In genomic region chr22:22867996-22868715, GRCh38 we compare ENCODE assay signal across 19 cellular contexts. TPM values are rescaled to one million over a fixed set of nuclear protein-coding genes. Genes with fewer than 3 reads are reported as not detected.
A peak's percentile ranks its signal among the peaks of the same experiment; 100 is the strongest.
DNase-seq lines count a peak whose midpoint lies in the region; ATAC-seq, FAIRE-seq and TF ChIP-seq lines count a peak whose summit lies in the region.
"Had no signal": no experiment of that assay in that cellular context is flagged by ENCODE, and none has a peak within 500 bp of the region (broad histone marks: within the 10 kb centered on the region; RNA-seq: fewer than 3 reads in every experiment).

No MANE protein-coding gene starts in this region.

- no peak for TF ChIP-seq POLR2A in GM12891 (IDR thresholded peaks at IDR 0.05; ENCODE audit: low read depth, low read length)

- no peaks in the 10 kb centered on the region for H3K36me3 Mint-ChIP-seq in activated CD4-positive, alpha-beta T cell treated with anti-CD3 and anti-CD28 coated beads, Interleukin-2, amount 10 ng/mL, durations not matched to agents 24 days and 14 days (ENCODE audit: low read depth)
- H3K36me3 Mint-ChIP-seq in type B pancreatic cell (no peaks in the 10 kb centered on the region), GM23338 (ENCODE audit: low read depth) (no peaks in the 10 kb centered on the region)
- H3K36me3 Mint-ChIP-seq: CD14-positive monocyte had no signal

- H3K9me3 ChIP-seq in SJCRH30 (replicated peaks), result no peaks in the 10 kb centered on the region; the same call in 1 of the 2 replicates
- H3K9me3 ChIP-seq: SJSA1 had no signal

- H3K79me2 ChIP-seq in GM23338 (replicated peaks; ENCODE audit: insufficient read depth), result no peaks in the 10 kb centered on the region

- H3K27me3 Mint-ChIP-seq in activated CD4-positive, alpha-beta T cell treated with anti-CD3 and anti-CD28 coated beads, Interleukin-2, amount 10 ng/mL, durations not matched to agents 24 days and 14 days, result peaks cover 48% of the 10 kb centered on the region
- H3K27me3 Mint-ChIP-seq in type B pancreatic cell (peaks cover 62% of the 10 kb centered on the region), GM23338 (ENCODE audit: insufficient read depth, low read depth, poor library complexity) (peaks cover 36% of the 10 kb centered on the region)

- intact Hi-C loops in activated CD4-positive, alpha-beta T cell treated with anti-CD3 and anti-CD28 coated beads, Interleukin-2, amount 10 ng/mL, durations not matched to agents 24 days and 14 days (cut with micrococcal nuclease), result loop anchor here (5.0 kb wide), 1 partner anchor 51 kb away; no protein-coding TSS in a partner anchor

- FAIRE-seq in GM12891 (lab: Jason Lieb, UNC) (peak; percentile 35), bronchial epithelial cell (lab: Jason Lieb, UNC) (peak; percentile 52)

- H2AFZ ChIP-seq in GM23338, result no peak overlapping the region
- H2AFZ ChIP-seq: PC-9 had no signal

- H3K4me3 ChIP-seq in bronchial epithelial cell (ENCODE audit: low read depth, low read length) (no peak overlapping the region), GM23338 (no peak overlapping the region), SJCRH30 (no peak overlapping the region)
- H3K4me3 ChIP-seq: PC-9, SJSA1 had no signal

- no peaks in the 10 kb centered on the region for H3K9me2 ChIP-seq in GM23338 (ENCODE audit: insufficient read depth)

- TF ChIP-seq CTCF in bronchial epithelial cell (IDR thresholded peaks at IDR 0.05; ENCODE audit: insufficient read depth, low read length, severe bottlenecking), result no peak
- TF ChIP-seq CTCF in type B pancreatic cell (conservative IDR thresholded peaks at IDR 0.05), result no peak
- no peak for TF ChIP-seq CTCF in GM23338 (conservative IDR thresholded peaks at IDR 0.05; ENCODE audit: low read depth in 2 of 2)

- H3K36me3 ChIP-seq in bronchial epithelial cell (ENCODE audit: control insufficient read depth, insufficient read depth, low read length) (no peaks in the 10 kb centered on the region), GM23338 (ENCODE audit: insufficient read depth) (no peaks in the 10 kb centered on the region), SJCRH30 (no peaks in the 10 kb centered on the region)
- H3K36me3 ChIP-seq: SJSA1 had no signal

- no peaks in the 10 kb centered on the region for H4K20me1 ChIP-seq in GM23338 (replicated peaks; ENCODE audit: insufficient read depth)

- no peaks in the 10 kb centered on the region for H3F3A ChIP-seq in GM23338 (replicated peaks; ENCODE audit: low read depth)

- no peak overlapping the region for H3K27ac Mint-ChIP-seq in activated CD4-positive, alpha-beta T cell treated with anti-CD3 and anti-CD28 coated beads, Interleukin-2, amount 10 ng/mL, durations not matched to agents 24 days and 14 days
- H3K27ac Mint-ChIP-seq in type B pancreatic cell (no peak overlapping the region), GM23338 (no peak overlapping the region)
- H3K27ac Mint-ChIP-seq: CD14-positive monocyte, H9 had no signal

- no peak for ATAC-seq in GM23338

- no peaks in the 10 kb centered on the region for H3K27me3 ChIP-seq in bronchial epithelial cell (ENCODE audit: control insufficient read depth, insufficient read depth, low read length)
- peaks cover 99% of the 10 kb centered on the region for H3K27me3 ChIP-seq in GM23338 (ENCODE audit: insufficient read depth)
- no peaks in the 10 kb centered on the region for H3K27me3 ChIP-seq in SJCRH30
- H3K27me3 ChIP-seq: SJSA1 had no signal

- H3K4me1 ChIP-seq in GM23338 (ENCODE audit: insufficient read depth), result no peaks in the 10 kb centered on the region
- H3K4me1 ChIP-seq in SJCRH30, result peaks cover 40% of the 10 kb centered on the region

- no peak overlapping the region for H3K4me2 ChIP-seq in GM23338
- H3K4me2 ChIP-seq: PC-9 had no signal

- peaks cover 30% of the 10 kb centered on the region for H3K4me1 Mint-ChIP-seq in activated CD4-positive, alpha-beta T cell treated with anti-CD3 and anti-CD28 coated beads, Interleukin-2, amount 10 ng/mL, durations not matched to agents 24 days and 14 days
- H3K4me1 Mint-ChIP-seq in type B pancreatic cell (ENCODE audit: unreplicated experiment) (no peaks in the 10 kb centered on the region), GM23338 (no peaks in the 10 kb centered on the region)
- H3K4me1 Mint-ChIP-seq: H9 had no signal

- H3K9me3 Mint-ChIP-seq in activated CD4-positive, alpha-beta T cell treated with anti-CD3 and anti-CD28 coated beads, Interleukin-2, amount 10 ng/mL, durations not matched to agents 24 days and 14 days, result no peaks in the 10 kb centered on the region
- H3K9me3 Mint-ChIP-seq in type B pancreatic cell, result no peaks in the 10 kb centered on the region
- no peaks in the 10 kb centered on the region for H3K9me3 Mint-ChIP-seq in GM23338
- H3K9me3 Mint-ChIP-seq: CD14-positive monocyte, H9 had no signal

- H3K27ac ChIP-seq in GM23338 (ENCODE audit: low read depth) (no peak overlapping the region), SJCRH30 (no peak overlapping the region)
- H3K27ac ChIP-seq: PC-9, SJSA1 had no signal

- no peak overlapping the region for H3K4me3 Mint-ChIP-seq in activated CD4-positive, alpha-beta T cell treated with anti-CD3 and anti-CD28 coated beads, Interleukin-2, amount 10 ng/mL, durations not matched to agents 24 days and 14 days
- no peak overlapping the region for H3K4me3 Mint-ChIP-seq in type B pancreatic cell
- no peak overlapping the region for H3K4me3 Mint-ChIP-seq in GM23338
- H3K4me3 Mint-ChIP-seq: CD14-positive monocyte, H9 had no signal

- peak; percentile 50 for DNase-seq in activated CD4-positive, alpha-beta T cell treated with anti-CD3 and anti-CD28 coated beads, Interleukin-2, amount 10 ng/mL, durations not matched to agents 24 days and 14 days
- DNase-seq in activated CD4-positive, alpha-beta T cell treated with anti-CD3 and anti-CD28 coated beads for 4 hours, result no peak
- no peak for DNase-seq in GM12891 (ENCODE audit: insufficient read length, low spot score)
- no peak for DNase-seq in bronchial epithelial cell (ENCODE audit: low read depth)
- peak; percentile 15 for DNase-seq in type B pancreatic cell (ENCODE audit: extremely low spot score, unreplicated experiment)
- DNase-seq in GM23338 (ENCODE audit: low spot score), result no peak
- DNase-seq in SJCRH30, result no peak
- DNase-seq in activated CD8-positive, alpha-beta memory T cell treated with anti-CD3 and anti-CD28 coated beads, Interleukin-2, amount 50 U/mL, for 48 hours, result no peak
- DNase-seq: 8988T, Calu3, H9, Kasumi-1, NCI-H1436, NCI-H2029 treated with DMSO at 0.1 percent for 48 hours, NCI-H510A, NCI-H774, PC-9 had no signal

TF ChIP-seq in GM12891, 5 proteins besides CTCF, POLR2A, EP300 and RAD21:
- TF ChIP-seq POLR2AphosphoS5 (IDR thresholded peaks at IDR 0.05; ENCODE audit: low read depth, low read length), result no peak
- TF ChIP-seq SPI1 (IDR thresholded peaks at IDR 0.05; ENCODE audit: low read depth, low read length), result no peak
- TF ChIP-seq TAF1 (IDR thresholded peaks at IDR 0.05; ENCODE audit: low read depth, low read length), result no peak
- TF ChIP-seq POU2F2 (IDR thresholded peaks at IDR 0.05; ENCODE audit: low read depth, low read length), result no peak
- no peak for TF ChIP-seq PAX5 (IDR thresholded peaks at IDR 0.05; ENCODE audit: insufficient read depth, low read length, severe bottlenecking)

TF ChIP-seq in GM23338, 12 proteins besides CTCF, POLR2A, EP300 and RAD21 (continues in another document):
- TF ChIP-seq REST (IDR thresholded peaks at IDR 0.05; ENCODE audit: unreplicated experiment) (no peak), ETS1 (IDR thresholded peaks at IDR 0.05) (no peak), CREB1 (CRISPR knock-in tag; IDR thresholded peaks at IDR 0.05; ENCODE audit: low read depth) (no peak), EZH2phosphoT487 (IDR thresholded peaks at IDR 0.05; ENCODE audit: unreplicated experiment) (no peak), STAT1 (IDR thresholded peaks at IDR 0.05; ENCODE audit: unreplicated experiment) (no peak)

RNA-seq across cellular contexts. Expression of gene IGLL5, which starts 19.5 kb away (rescaled TPM):
- not detected in 2 replicates for total RNA-seq in activated CD4-positive, alpha-beta T cell treated with anti-CD3 and anti-CD28 coated beads, Interleukin-2, amount 10 ng/mL, durations not matched to agents 24 days and 14 days
- 28.1 TPM for polyA plus RNA-seq in GM12891 (2012; ENCODE audit: low read depth, missing spikeins)
- total RNA-seq in bronchial epithelial cell (not detected in 2 replicates), type B pancreatic cell (ENCODE audit: low replicate concordance) (not detected in 2 replicates)
- total RNA-seq in GM23338 (2014; rRNA removed; shearing (Covaris generic)), result not detected in 2 replicates
- not detected in 2 replicates for polyA plus RNA-seq in GM23338 (2016; fragmentation: Nextera tagmentation; extraction: Ambion mirVana)
- 0.94 and 1.0 TPM in 2 replicates for total RNA-seq in SJCRH30 (2014; rRNA removed; shearing (Covaris generic))
- total RNA-seq: Calu3, H9, PC-9, SJSA1 had no signal

Comparison
In these comparisons a context has a peak if more than half of its experiments do, and no peak if none do; other contexts are left out.
1. DNase-seq: peak in activated CD4-positive, alpha-beta T cell treated with anti-CD3 and anti-CD28 coated beads, Interleukin-2, amount 10 ng/mL, durations not matched to agents 24 days and 14 days (single experiment) and type B pancreatic cell (single experiment); none in activated CD4-positive, alpha-beta T cell treated with anti-CD3 and anti-CD28 coated beads for 4 hours (0 of 2), GM12891 (single experiment), bronchial epithelial cell (single experiment), GM23338 (single experiment), SJCRH30 (0 of 2) and activated CD8-positive, alpha-beta memory T cell treated with anti-CD3 and anti-CD28 coated beads, Interleukin-2, amount 50 U/mL, for 48 hours (single experiment).